In genomic region chr6:37018152-37019064, GRCh38 we compare ENCODE assay signal across 8 cellular contexts. TPM values are rescaled to one million over a fixed set of nuclear protein-coding genes. Genes with fewer than 3 reads are reported as not detected.
A peak's percentile ranks its signal among the peaks of the same experiment; 100 is the strongest.
DNase-seq lines count a peak whose midpoint lies in the region; TF ChIP-seq lines count a peak whose summit lies in the region.

No MANE protein-coding gene starts in this region.

- H3K9ac ChIP-seq in neural progenitor cell: no peak overlapping the region

- DNase-seq in Daoy (ENCODE audit: low read depth) (peak; percentile 91), H4 (ENCODE audit: low spot score) (peak; percentile 89), Peyer's patch (peak; percentile 89 to 96 (median 91)), fibroblast of mammary gland (ENCODE audit: low read depth) (peak; percentile 86), neural progenitor cell (ENCODE audit: low spot score) (peak; percentile 92)
- DNase-seq in activated T-cell treated with anti-CD3 and anti-CD28 coated beads, Interleukin-2, amount 50 U/mL, for 48 hours: peak; percentile 92 to 95

- H3K27me3 Mint-ChIP-seq in neural progenitor cell (ENCODE audit: insufficient read depth, low read depth): peaks cover 9% of the 10 kb centered on the region
- no peaks in the 10 kb centered on the region for H3K27me3 Mint-ChIP-seq in stimulated activated naive CD8-positive, alpha-beta T cell treated with anti-CD3 and anti-CD28 coated beads, Interleukin-15, Interleukin-2, amounts not matched to agents 100 ng/mL and 50 ng/mL, for 24 hours

- no peaks in the 10 kb centered on the region for H3K36me3 Mint-ChIP-seq in neural progenitor cell
- no peaks in the 10 kb centered on the region for H3K36me3 Mint-ChIP-seq in stimulated activated naive CD8-positive, alpha-beta T cell treated with anti-CD3 and anti-CD28 coated beads, Interleukin-15, Interleukin-2, amounts not matched to agents 100 ng/mL and 50 ng/mL, for 24 hours (ENCODE audit: low read depth)

- H3K4me1 ChIP-seq in Peyer's patch (peaks cover 0 to 10% (median 1%) of the 10 kb centered on the region in 4 donors), neural progenitor cell (peaks cover 7% of the 10 kb centered on the region)

- H3K4me3 Mint-ChIP-seq in neural progenitor cell: no peak overlapping the region
- H3K4me3 Mint-ChIP-seq in stimulated activated naive CD8-positive, alpha-beta T cell treated with anti-CD3 and anti-CD28 coated beads, Interleukin-15, Interleukin-2, amounts not matched to agents 100 ng/mL and 50 ng/mL, for 24 hours: no peak overlapping the region

- H3F3A ChIP-seq in neural progenitor cell (ENCODE audit: low read depth): peaks cover 8% of the 10 kb centered on the region

- no peaks in the 10 kb centered on the region for H3K79me2 ChIP-seq in neural progenitor cell (ENCODE audit: low read depth)

- H3K9me3 ChIP-seq in Peyer's patch (no peaks in the 10 kb centered on the region), neural progenitor cell (ENCODE audit: low read depth) (no peaks in the 10 kb centered on the region)

- peak overlapping the region; percentile 17 for H3K27ac Mint-ChIP-seq in neural progenitor cell
- H3K27ac Mint-ChIP-seq in stimulated activated naive CD8-positive, alpha-beta T cell treated with anti-CD3 and anti-CD28 coated beads, Interleukin-15, Interleukin-2, amounts not matched to agents 100 ng/mL and 50 ng/mL, for 24 hours: peak overlapping the region; percentile 33

- no peak for TF ChIP-seq POLR2A in Peyer's patch (IDR thresholded peaks at IDR 0.05)

- no peaks in the 10 kb centered on the region for H3K9me3 Mint-ChIP-seq in neural progenitor cell
- H3K9me3 Mint-ChIP-seq in stimulated activated naive CD8-positive, alpha-beta T cell treated with anti-CD3 and anti-CD28 coated beads, Interleukin-15, Interleukin-2, amounts not matched to agents 100 ng/mL and 50 ng/mL, for 24 hours: no peaks in the 10 kb centered on the region

- no peaks in the 10 kb centered on the region for H3K27me3 ChIP-seq in Peyer's patch
- no peaks in the 10 kb centered on the region for H3K27me3 ChIP-seq in neural progenitor cell

- H4K20me1 ChIP-seq in neural progenitor cell (ENCODE audit: low read depth): no peaks in the 10 kb centered on the region

- H3K4me3 ChIP-seq in Peyer's patch (no peak overlapping the region), fibroblast of mammary gland (ENCODE audit: control insufficient read depth, low read depth, low read length) (no peak overlapping the region), neural progenitor cell (no peak overlapping the region)

- H3K4me1 Mint-ChIP-seq in neural progenitor cell: peaks cover 38% of the 10 kb centered on the region
- peaks cover 42% of the 10 kb centered on the region for H3K4me1 Mint-ChIP-seq in stimulated activated naive CD8-positive, alpha-beta T cell treated with anti-CD3 and anti-CD28 coated beads, Interleukin-15, Interleukin-2, amounts not matched to agents 100 ng/mL and 50 ng/mL, for 24 hours (ENCODE audit: low read depth)

- H3K27ac ChIP-seq in Peyer's patch: peak overlapping the region in 2 of 4 donors; percentile 38 to 49
- no peak overlapping the region for H3K27ac ChIP-seq in neural progenitor cell

- H2AFZ ChIP-seq in neural progenitor cell (replicated peaks): peak overlapping the region; percentile 29

- H3K4me2 ChIP-seq in neural progenitor cell: peak overlapping the region; percentile 10

- H3K36me3 ChIP-seq in Peyer's patch (no peaks in the 10 kb centered on the region), neural progenitor cell (no peaks in the 10 kb centered on the region)

- TF ChIP-seq CTCF in LNCAP (IDR thresholded peaks at IDR 0.05) (peak; percentile 89), Peyer's patch (IDR thresholded peaks at IDR 0.05) (peak; percentile 50 to 92 (median 85)), fibroblast of mammary gland (conservative IDR thresholded peaks at IDR 0.05; ENCODE audit: control insufficient read depth, insufficient read depth, low read depth, low read length) (peak; percentile 97), neural progenitor cell (IDR thresholded peaks at IDR 0.05) (peak; percentile 81)

RNA-seq across cellular contexts. Expression of gene FGD2, which starts 13.0 kb away (rescaled TPM):
- not detected in 2 replicates for total RNA-seq in Daoy (2014; rRNA removed; shearing (Covaris generic))
- not detected in 2 replicates for total RNA-seq in H4 (2014; rRNA removed; shearing (Covaris generic))
- 100 to 1,000 TPM in 1 of 4 donors, 10 to 100 TPM in 2, 1 to 10 TPM in 1; 2.5 to 292 (median 34.9) TPM for total RNA-seq in Peyer's patch
- total RNA-seq in neural progenitor cell (ENCODE audit: low replicate concordance): 0.06 and 0.12 TPM in 2 replicates

RNA-seq across cellular contexts. Expression of gene MTCH1, which starts 32.4 kb away (rescaled TPM):
- 279 and 292 TPM in 2 replicates for total RNA-seq in Daoy (2014; rRNA removed; shearing (Covaris generic))
- total RNA-seq in H4 (2014; rRNA removed; shearing (Covaris generic)): 165 and 174 TPM in 2 replicates
- total RNA-seq in Peyer's patch (100 to 1,000 TPM; 127 to 186 (median 158) TPM), neural progenitor cell (ENCODE audit: low replicate concordance) (144 and 250 TPM in 2 replicates)
